In the genomic region with DNA sequence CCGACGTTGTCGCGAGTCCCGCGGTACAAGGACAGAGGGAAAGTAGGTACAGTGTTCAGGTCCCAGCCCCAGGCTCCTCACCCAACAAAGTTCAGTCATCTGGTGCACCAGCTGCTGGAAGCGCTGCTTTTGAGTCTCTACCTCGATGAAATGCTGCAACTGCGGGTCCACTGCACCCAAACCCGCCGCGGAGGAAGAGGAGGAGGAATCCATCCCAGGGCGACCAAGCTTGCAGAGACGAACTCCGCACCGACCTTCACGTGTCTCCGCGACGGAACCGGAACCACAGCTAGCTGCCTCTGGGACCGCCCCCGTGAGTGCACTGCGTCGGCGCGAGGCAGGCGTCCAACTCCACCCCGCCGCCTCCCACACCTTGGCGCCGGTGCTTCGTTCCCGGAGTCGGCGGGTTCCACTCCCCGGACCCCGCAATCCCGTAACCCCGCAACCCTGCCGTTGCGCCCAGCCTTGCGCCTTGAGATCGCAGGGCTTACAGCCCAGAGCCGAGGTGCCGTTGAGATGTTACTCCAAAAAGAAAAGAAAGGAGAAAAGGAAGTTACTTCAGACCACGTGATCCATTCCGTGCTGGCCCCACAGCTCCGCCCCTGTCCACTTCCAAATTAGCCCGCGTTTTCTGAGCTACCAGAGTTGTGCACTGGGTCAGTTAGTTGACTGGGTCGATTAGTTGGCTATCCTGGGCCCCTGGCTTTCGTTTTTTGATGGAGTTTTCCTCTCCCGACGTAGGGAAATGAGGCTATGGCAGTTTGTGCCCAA, we compare ENCODE assay signal across 8 cellular contexts. TPM values are rescaled to one million over a fixed set of nuclear protein-coding genes. Genes with fewer than 3 reads are reported as not detected.
DNase-seq lines count a peak whose midpoint lies in the region; ATAC-seq, FAIRE-seq and TF ChIP-seq lines count a peak whose summit lies in the region.

A gene with protein sequence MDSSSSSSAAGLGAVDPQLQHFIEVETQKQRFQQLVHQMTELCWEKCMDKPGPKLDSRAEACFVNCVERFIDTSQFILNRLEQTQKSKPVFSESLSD (minus strand): TSS at position 291 of the 771 bp plus-strand sequence. CDS start 78 bp downstream, at position 213.

- H3K4me1 ChIP-seq in adrenal gland (replicated peaks in 1 of 2) (no peaks in the 10 kb centered on the region), prostate gland (replicated peaks) (no peaks in the 10 kb centered on the region)

- DNase-seq in GM12892 (ENCODE audit: insufficient read length) (peak; percentile 69), NCI-H1417 (lab: John Stamatoyannopoulos, UW) (peak; percentile 82 to 85 (median 84)), T-helper 1 cell (peak; percentile 43 to 78 (median 67)), adrenal gland (peak; percentile 74 to 85 (median 82)), left cardiac atrium (peak; percentile 85), prostate gland (ENCODE audit: low spot score) (peak; percentile 62), urothelium cell line (ENCODE audit: low spot score) (peak; percentile 89)

- peak; percentile 98 for ATAC-seq in HG02759 (IDR thresholded peaks at IDR 0.05; ENCODE audit: unreplicated experiment)
- ATAC-seq in left cardiac atrium = peak; percentile 99 to 100

- no peak for TF ChIP-seq CTCF in adrenal gland (IDR thresholded peaks at IDR 0.05)
- peak in 1 of 4 experiments; percentile 5 for TF ChIP-seq CTCF in prostate gland (IDR thresholded peaks at IDR 0.05)

- H3K4me3 ChIP-seq in adrenal gland (peak within 1 kb of the TSS; percentile 14 to 64 (median 62)), prostate gland (peak within 1 kb of the TSS; percentile 48 to 52)

- H3K36me3 ChIP-seq in adrenal gland (replicated peaks in 1 of 2) (no peaks in the 10 kb centered on the region), prostate gland (no peaks in the 10 kb centered on the region)

- FAIRE-seq in GM12892 (lab: Jason Lieb, UNC) (peak; percentile 86), urothelium cell line (lab: Jason Lieb, UNC) (peak; percentile 37)

- 0 to 48% (median 29%) methylated on average over 23 to 55 of the region's 55 CpGs; no CpG with 5 or more reads in 1 of the 4 donors for WGBS in adrenal gland, 4 donors
- under 1% methylated on average over 24 of the region's 55 CpGs for WGBS in prostate gland

- intact Hi-C loops in adrenal gland (cut with DNase I) (no loop called here), left cardiac atrium (cut with DNase I) (no loop called here), prostate gland (cut with DNase I) (no loop called here)

- TF ChIP-seq POLR2A in GM12892 (IDR thresholded peaks at IDR 0.05; ENCODE audit: low read depth, low read length) (peak; percentile 87), adrenal gland (IDR thresholded peaks at IDR 0.05) (peak in 1 of 2 donors; percentile 45), prostate gland (IDR thresholded peaks at IDR 0.05) (peak; percentile 28)

- H3K27me3 ChIP-seq in adrenal gland (no peaks in the 10 kb centered on the region), prostate gland (replicated peaks; ENCODE audit: insufficient read depth) (no peaks in the 10 kb centered on the region)

- H3K9me3 ChIP-seq in adrenal gland (replicated peaks in 1 of 3) = no peaks in the 10 kb centered on the region
- H3K9me3 ChIP-seq in prostate gland = no peaks in the 10 kb centered on the region

- H3K27ac ChIP-seq in adrenal gland (peak within 1 kb of the TSS; percentile 56 to 86 (median 78)), prostate gland (peak within 1 kb of the TSS; percentile 91 to 92)

RNA-seq across cellular contexts. Expression of the gene that starts here (rescaled TPM):
- polyA plus RNA-seq in GM12892 (2012; ENCODE audit: missing spikeins) = 25.0 TPM
- total RNA-seq in adrenal gland (10 to 100 TPM in 4 of 8 donors, 1 to 10 TPM in 4; 1.5 to 14.9 (median 9.8) TPM), left cardiac atrium (10 to 100 TPM; 18.1 to 21.3 TPM), prostate gland (1 to 10 TPM; 4.0 to 4.9 TPM)
- polyA plus RNA-seq in adrenal gland = 10 to 100 TPM in 1 of 3 donors, 1 to 10 TPM in 2; 4.2 to 12.7 (median 5.0) TPM

Comparison
In these comparisons a context has a peak if more than half of its experiments do, and no peak if none do; other contexts are left out.
1. Peak in every context shown above with its lines: DNase-seq, ATAC-seq, H3K4me3 ChIP-seq and H3K27ac ChIP-seq.